8 cellular contexts compared by ENCODE assay signal in genomic region chr5:139650689-139651501, GRCh38. TPM values are rescaled to one million over a fixed set of nuclear protein-coding genes. Genes with fewer than 3 reads are reported as not detected.
DNase-seq lines count a peak whose midpoint lies in the region; ATAC-seq and TF ChIP-seq lines count a peak whose summit lies in the region.

No MANE protein-coding gene starts in this region.

- H3K4me3 ChIP-seq in GM12864 (ENCODE audit: low read depth, low read length), result peak overlapping the region; percentile 84
- H3K4me3 ChIP-seq in SK-N-MC, result peak overlapping the region; percentile 94
- peak overlapping the region; percentile 70 for H3K4me3 ChIP-seq in fibroblast of pulmonary artery (replicated peaks; ENCODE audit: low read depth, low read length)
- peak overlapping the region; percentile 87 for H3K4me3 ChIP-seq in neural cell (ENCODE audit: low read length)

- TF ChIP-seq CTCF in GM12864 (IDR thresholded peaks at IDR 0.05; ENCODE audit: low read depth, low read length, missing control alignments), result no peak
- TF ChIP-seq CTCF in fibroblast of pulmonary artery (IDR thresholded peaks at IDR 0.05; ENCODE audit: low read length, missing control alignments), result no peak
- TF ChIP-seq CTCF in neural cell (IDR thresholded peaks at IDR 0.05; ENCODE audit: poor library complexity, severe bottlenecking), result no peak

- H3K27me3 ChIP-seq in neural cell (ENCODE audit: insufficient read depth, low read depth, low read length), result peaks cover 31% of the 10 kb centered on the region

- no peak overlapping the region for H3K4me2 ChIP-seq in neural cell (ENCODE audit: low read length)

- H3K9ac ChIP-seq in SK-N-MC (ENCODE audit: insufficient read length) (peak overlapping the region; percentile 64), neural cell (ENCODE audit: low read length) (peak overlapping the region; percentile 69)

- H3K9me2 ChIP-seq in neural cell (ENCODE audit: insufficient read depth, low read length), result no peaks in the 10 kb centered on the region

- DNase-seq in GM12864 (ENCODE audit: low read depth), result no peak
- no peak for DNase-seq in SK-N-MC (ENCODE audit: low read depth, low spot score)
- no peak for DNase-seq in fibroblast of pulmonary artery (ENCODE audit: low read depth)
- DNase-seq in CD1c-positive myeloid dendritic cell (ENCODE audit: extremely low spot score), result no peak
- DNase-seq in DMS114 treated with DMSO at 0.1 percent for 48 hours (lab: John Stamatoyannopoulos, UW; ENCODE audit: unreplicated experiment), result no peak

- TF ChIP-seq RAD21 in neural cell (conservative IDR thresholded peaks at IDR 0.05), result no peak

- H3K79me2 ChIP-seq in neural cell (replicated peaks; ENCODE audit: insufficient read depth, low read length), result peaks cover 44% of the 10 kb centered on the region

- no peaks in the 10 kb centered on the region for H3F3A ChIP-seq in neural cell (ENCODE audit: insufficient read depth, low read length, poor library complexity, severe bottlenecking)

- H3K9me3 ChIP-seq in SK-N-MC (ENCODE audit: low read depth, low read length) (no peaks in the 10 kb centered on the region), neural cell (ENCODE audit: low read length) (no peaks in the 10 kb centered on the region)

- no peak overlapping the region for H2AFZ ChIP-seq in neural cell (ENCODE audit: low read depth, low read length)

- no peaks in the 10 kb centered on the region for H4K20me1 ChIP-seq in neural cell (ENCODE audit: insufficient read depth)

- H3K27ac ChIP-seq in SK-N-MC, result peak overlapping the region; percentile 75; the same call in 1 of the 2 replicates
- no peak overlapping the region for H3K27ac ChIP-seq in neural cell (ENCODE audit: low read length)

- no peaks in the 10 kb centered on the region for H3K36me3 ChIP-seq in SK-N-MC (ENCODE audit: insufficient read depth, low read length)
- no peaks in the 10 kb centered on the region for H3K36me3 ChIP-seq in neural cell (ENCODE audit: insufficient read depth, low read length)

- TF ChIP-seq EP300 in neural cell (conservative IDR thresholded peaks at IDR 0.05; ENCODE audit: poor library complexity, severe bottlenecking), result no peak

- no peak for ATAC-seq in GM18867 (IDR thresholded peaks at IDR 0.05; ENCODE audit: unreplicated experiment)
- no peak for ATAC-seq in HG03439 (IDR thresholded peaks at IDR 0.05; ENCODE audit: unreplicated experiment)

TF ChIP-seq in neural cell, 6 proteins besides CTCF, POLR2A, EP300 and RAD21:
- TF ChIP-seq REST (IDR thresholded peaks at IDR 0.05; ENCODE audit: borderline replicate concordance), result no peak
- TF ChIP-seq EZH2 (IDR thresholded peaks at IDR 0.05; ENCODE audit: borderline replicate concordance, insufficient read depth, low read length, poor library complexity, severe bottlenecking), result no peak
- no peak for TF ChIP-seq SMC3 (conservative IDR thresholded peaks at IDR 0.05; ENCODE audit: poor library complexity)
- TF ChIP-seq TAF1 (IDR thresholded peaks at IDR 0.05; ENCODE audit: low read depth), result no peak
- no peak for TF ChIP-seq POLR2AphosphoS5 (IDR thresholded peaks at IDR 0.05)
- no peak for TF ChIP-seq MXI1 (conservative IDR thresholded peaks at IDR 0.05; ENCODE audit: poor library complexity, severe bottlenecking)
TF ChIP-seq in neural cell: peak in this region for 0.

RNA-seq across cellular contexts. Expression of gene CXXC5, which starts 2.7 kb away (rescaled TPM):
- polyA plus RNA-seq in neural cell, result 24.4 and 38.0 TPM in 2 replicates
- 37.0 and 40.1 TPM in 2 replicates for polyA minus RNA-seq in neural cell
